In the genomic region with DNA sequence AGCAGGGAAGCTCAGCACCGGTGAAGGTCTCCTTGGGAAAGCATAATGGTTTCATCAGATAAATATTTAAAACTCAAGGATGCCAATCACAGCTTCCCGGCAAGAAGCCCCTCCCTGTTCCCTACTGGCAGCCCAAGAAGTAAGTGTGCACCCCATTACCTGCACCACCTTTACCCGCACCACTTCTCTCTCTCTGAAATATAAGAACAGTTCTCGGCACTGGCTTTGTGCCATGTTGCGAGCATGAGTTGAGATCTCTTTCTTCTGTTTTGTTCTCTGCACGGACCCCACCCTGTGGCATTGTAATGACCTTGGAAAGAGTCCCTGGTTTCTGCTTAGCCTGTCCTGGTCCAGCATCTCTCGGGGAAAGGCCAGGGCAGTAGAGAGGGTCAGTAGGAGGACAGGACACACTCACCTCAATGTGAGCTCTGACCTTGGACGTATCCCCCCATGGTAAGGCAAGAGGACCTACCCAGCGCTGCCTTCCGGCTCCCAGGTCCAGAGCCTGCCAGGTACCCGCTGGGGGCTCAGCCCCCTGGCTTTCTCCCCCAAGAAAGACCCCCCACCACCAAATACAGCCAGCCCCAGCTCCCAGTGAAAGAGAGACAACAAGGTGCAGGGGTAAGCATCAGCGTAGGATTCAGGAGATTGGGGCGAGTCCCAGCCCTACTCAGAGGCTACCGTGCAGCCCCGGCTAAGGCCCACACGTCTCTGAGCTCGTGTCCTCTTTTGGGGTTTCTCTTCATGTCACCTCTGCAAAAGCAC, we compare ENCODE assay signal across 21 cellular contexts.
"Had no signal": no experiment of that assay in that cellular context is flagged by ENCODE, and none has a peak within 500 bp of the region (broad histone marks: within the 10 kb centered on the region; RNA-seq: fewer than 3 reads in every experiment).

No MANE protein-coding gene starts in this region.

- H3K27ac ChIP-seq: epithelial cell of prostate, esophagus muscularis mucosa, gastrocnemius medialis, left ventricle myocardium inferior, spleen, upper lobe of left lung, vagina had no signal

- DNase-seq: cortex of kidney; effector memory CD8-positive, alpha-beta T cell; gastrocnemius medialis; islet precursor cell; left cardiac atrium; left ventricle myocardium inferior; mesenchymal stem cell; midbrain; naive B cell; spleen; stimulated activated CD4-positive, alpha-beta T cell treated with anti-CD3 and anti-CD28 coated beads, Interleukin-15, amount 100 ng/mL, for 24 hours; stimulated activated CD4-positive, alpha-beta T cell treated with anti-CD3 and anti-CD28 coated beads, Interleukin-1b, Interleukin-23, amount 100 ng/mL, for 48 hours; stimulated activated CD4-positive, alpha-beta T cell treated with anti-CD3 and anti-CD28 coated beads, Interleukin-4, amount 100 ng/mL, for 24 hours; stimulated activated naive CD8-positive, alpha-beta T cell treated with anti-CD3 and anti-CD28 coated beads, Interleukin-15, amount 100 ng/mL, for 72 hours; upper lobe of left lung had no signal

- H3K4me3 ChIP-seq: esophagus muscularis mucosa, gastrocnemius medialis, left ventricle myocardium inferior, lung, spleen, upper lobe of left lung, vagina had no signal

- H3K9me3 ChIP-seq: esophagus muscularis mucosa, gastrocnemius medialis, left ventricle myocardium inferior, spleen, upper lobe of left lung, vagina had no signal

- H3K27me3 ChIP-seq: esophagus muscularis mucosa, gastrocnemius medialis, upper lobe of left lung, vagina had no signal

- H3K36me3 ChIP-seq: esophagus muscularis mucosa, gastrocnemius medialis, left ventricle myocardium inferior, spleen, upper lobe of left lung, vagina had no signal

- H3K4me1 ChIP-seq: spleen, vagina had no signal

- ATAC-seq: effector memory CD8-positive, alpha-beta T cell; gastrocnemius medialis; left cardiac atrium; sciatic nerve; stimulated activated memory B cell treated with anti-CD40 and anti-IgM and Interleukin-4, amounts not matched to agents 10 μg/mL and 1 μg/mL and 100 μg/mL, for 72 hours; stimulated activated naive CD8-positive, alpha-beta T cell treated with anti-CD3 and anti-CD28 coated beads, Interleukin-15, amount 100 ng/mL, for 72 hours had no signal
